In genomic region chr7:66768865-66769832, GRCh38 we compare ENCODE assay signal across 12 cellular contexts. TPM values are rescaled to one million over a fixed set of nuclear protein-coding genes. Genes with fewer than 3 reads are reported as not detected.
DNase-seq lines count a peak whose midpoint lies in the region; ATAC-seq and TF ChIP-seq lines count a peak whose summit lies in the region.
"Had no signal": no experiment of that assay in that cellular context is flagged by ENCODE, and none has a peak within 500 bp of the region (broad histone marks: within the 10 kb centered on the region; RNA-seq: fewer than 3 reads in every experiment).

No MANE protein-coding gene starts in this region.

- intact Hi-C loops in Right ventricle myocardium superior (cut with DNase I) = no loop called here
- intact Hi-C loops in right cardiac atrium (cut with DNase I) = no loop called here

- 0 out of 2 replicates have a peak, but pooled peaks cover 3% of the 10 kb centered on the region for H3K79me2 ChIP-seq in OCI-LY3 (ENCODE audit: low read length)

- 69% methylated on average over 5 of the region's 5 CpGs for WGBS in right cardiac atrium

- H3K36me3 ChIP-seq in OCI-LY3 (replicated peaks; ENCODE audit: low read depth, low read length) = no peaks in the 10 kb centered on the region

- no peak overlapping the region for H2AFZ ChIP-seq in OCI-LY3 (ENCODE audit: low read depth, low read length)

- H3K4me3 ChIP-seq in right cardiac atrium (ENCODE audit: low read length) (no peak overlapping the region), OCI-LY3 (ENCODE audit: low read length) (no peak overlapping the region)
- H3K4me3 ChIP-seq: heart left ventricle had no signal

- no peak overlapping the region for H3K9ac ChIP-seq in OCI-LY3 (ENCODE audit: low read length)

- TF ChIP-seq CTCF in OCI-LY3 (IDR thresholded peaks at IDR 0.05; ENCODE audit: low read depth, low read length) = no peak

- peaks cover 10% of the 10 kb centered on the region for H4K20me1 ChIP-seq in OCI-LY3 (ENCODE audit: insufficient read depth, low read length)

- H3K4me2 ChIP-seq in OCI-LY3 (ENCODE audit: low read length) = peak overlapping the region; percentile 51

- ATAC-seq in Right ventricle myocardium superior (ENCODE audit: poor library complexity) (peak; percentile 22), right cardiac atrium (no peak), GM18498 (IDR thresholded peaks at IDR 0.05; ENCODE audit: unreplicated experiment) (no peak)

- H3K9me3 ChIP-seq in right cardiac atrium (ENCODE audit: control insufficient read depth, low read length) (no peaks in the 10 kb centered on the region), OCI-LY3 (ENCODE audit: insufficient read depth, low read length) (no peaks in the 10 kb centered on the region)
- H3K9me3 ChIP-seq: heart left ventricle had no signal

- H3K27ac ChIP-seq in right cardiac atrium (ENCODE audit: low read length) (no peak overlapping the region), OCI-LY3 (ENCODE audit: low read length) (peak overlapping the region; percentile 1; the same call in 1 of the 2 replicates), temporal lobe (ENCODE audit: low read depth, low read length) (peak overlapping the region; percentile 13)
- H3K27ac ChIP-seq: heart left ventricle had no signal

- H3K4me1 ChIP-seq in right cardiac atrium (ENCODE audit: control insufficient read depth, insufficient read depth, low read length) (no peaks in the 10 kb centered on the region), OCI-LY3 (ENCODE audit: low read length) (peaks cover 22% of the 10 kb centered on the region)

- H3K27me3 ChIP-seq in right cardiac atrium (ENCODE audit: control insufficient read depth, insufficient read depth) = no peaks in the 10 kb centered on the region
- no peaks in the 10 kb centered on the region for H3K27me3 ChIP-seq in OCI-LY3 (ENCODE audit: low read depth, low read length)
- H3K27me3 ChIP-seq: heart left ventricle had no signal

- DNase-seq in Right ventricle myocardium superior (no peak), right cardiac atrium (no peak), germinal center (ENCODE audit: low spot score) (peak; percentile 42), NCI-H187 treated with DMSO at 0.1 percent for 48 hours (lab: John Stamatoyannopoulos, UW) (no peak), NCI-H345 treated with DMSO at 0.1 percent for 48 hours (lab: John Stamatoyannopoulos, UW; ENCODE audit: unreplicated experiment) (no peak)
- DNase-seq: aorta, DND-41, heart left ventricle, NCI-H345 had no signal

RNA-seq across cellular contexts. Expression of gene RABGEF1, which starts 28.6 kb away (rescaled TPM):
- total RNA-seq in Right ventricle myocardium superior (14.9 TPM), right cardiac atrium (10 to 100 TPM; 11.4 to 19.0 (median 16.5) TPM), temporal lobe (32.5 TPM)
- 7.7 TPM for polyA plus RNA-seq in right cardiac atrium
